Comparison of ENCODE assay signal across 1 cellular context in the genomic region with DNA sequence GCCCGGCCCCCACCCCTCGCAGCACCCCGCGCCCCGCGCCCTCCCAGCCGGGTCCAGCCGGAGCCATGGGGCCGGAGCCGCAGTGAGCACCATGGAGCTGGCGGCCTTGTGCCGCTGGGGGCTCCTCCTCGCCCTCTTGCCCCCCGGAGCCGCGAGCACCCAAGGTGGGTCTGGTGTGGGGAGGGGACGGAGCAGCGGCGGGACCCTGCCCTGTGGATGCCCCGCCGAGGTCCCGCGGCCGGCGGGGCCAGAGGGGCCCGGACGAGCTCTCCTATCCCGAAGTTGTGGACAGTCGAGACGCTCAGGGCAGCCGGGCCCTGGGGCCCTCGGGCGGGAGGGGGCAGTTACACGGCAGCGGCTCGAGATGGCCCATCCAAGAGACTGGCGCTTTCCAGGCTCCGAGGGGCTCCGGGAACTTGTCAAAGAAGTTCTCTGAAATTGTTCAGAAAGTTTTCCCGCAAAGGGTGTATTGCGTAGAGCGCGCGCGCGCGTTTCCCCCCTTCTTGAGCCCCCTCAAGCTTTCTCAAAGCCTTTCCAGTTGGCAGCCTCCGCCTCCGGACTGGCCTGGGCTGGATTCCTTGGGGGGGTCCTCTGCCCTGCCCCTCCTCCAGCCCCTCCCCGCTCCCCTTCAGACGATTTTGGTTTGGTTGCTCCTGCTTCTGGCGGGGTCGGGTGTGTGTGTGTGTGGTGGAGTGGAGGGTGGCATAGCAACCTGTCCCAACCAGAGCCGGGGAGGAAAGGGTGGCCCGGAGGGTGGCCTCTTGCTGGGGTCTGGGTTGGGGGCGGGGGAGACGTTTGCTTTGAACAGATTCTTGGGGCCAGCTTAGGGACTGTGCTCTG.
TF ChIP-seq lines count a peak whose summit lies in the region.

No MANE protein-coding gene starts in this region.

TF ChIP-seq in SK-N-SH, 30 proteins besides CTCF, POLR2A, EP300 and RAD21 (continued from another document):
- TF ChIP-seq, protein P1, sequence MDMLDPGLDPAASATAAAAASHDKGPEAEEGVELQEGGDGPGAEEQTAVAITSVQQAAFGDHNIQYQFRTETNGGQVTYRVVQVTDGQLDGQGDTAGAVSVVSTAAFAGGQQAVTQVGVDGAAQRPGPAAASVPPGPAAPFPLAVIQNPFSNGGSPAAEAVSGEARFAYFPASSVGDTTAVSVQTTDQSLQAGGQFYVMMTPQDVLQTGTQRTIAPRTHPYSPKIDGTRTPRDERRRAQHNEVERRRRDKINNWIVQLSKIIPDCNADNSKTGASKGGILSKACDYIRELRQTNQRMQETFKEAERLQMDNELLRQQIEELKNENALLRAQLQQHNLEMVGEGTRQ (IDR thresholded peaks at IDR 0.05; ENCODE audit: borderline replicate concordance, low read depth, low read length) = no peak
- TF ChIP-seq EZH2phosphoT487 (IDR thresholded peaks at IDR 0.05; ENCODE audit: borderline replicate concordance, low read depth) (no peak), YY1 (IDR thresholded peaks at IDR 0.05; ENCODE audit: low read depth) (no peak), SIN3A (IDR thresholded peaks at IDR 0.05; ENCODE audit: borderline replicate concordance, low read depth, low read length) (no peak), ELF1 (IDR thresholded peaks at IDR 0.05) (no peak), JUND (IDR thresholded peaks at IDR 0.05) (no peak), RCOR1 (IDR thresholded peaks at IDR 0.05; ENCODE audit: low read length) (no peak), NRF1 (IDR thresholded peaks at IDR 0.05; ENCODE audit: low read depth, low read length) (no peak)
- TF ChIP-seq, protein P2, sequence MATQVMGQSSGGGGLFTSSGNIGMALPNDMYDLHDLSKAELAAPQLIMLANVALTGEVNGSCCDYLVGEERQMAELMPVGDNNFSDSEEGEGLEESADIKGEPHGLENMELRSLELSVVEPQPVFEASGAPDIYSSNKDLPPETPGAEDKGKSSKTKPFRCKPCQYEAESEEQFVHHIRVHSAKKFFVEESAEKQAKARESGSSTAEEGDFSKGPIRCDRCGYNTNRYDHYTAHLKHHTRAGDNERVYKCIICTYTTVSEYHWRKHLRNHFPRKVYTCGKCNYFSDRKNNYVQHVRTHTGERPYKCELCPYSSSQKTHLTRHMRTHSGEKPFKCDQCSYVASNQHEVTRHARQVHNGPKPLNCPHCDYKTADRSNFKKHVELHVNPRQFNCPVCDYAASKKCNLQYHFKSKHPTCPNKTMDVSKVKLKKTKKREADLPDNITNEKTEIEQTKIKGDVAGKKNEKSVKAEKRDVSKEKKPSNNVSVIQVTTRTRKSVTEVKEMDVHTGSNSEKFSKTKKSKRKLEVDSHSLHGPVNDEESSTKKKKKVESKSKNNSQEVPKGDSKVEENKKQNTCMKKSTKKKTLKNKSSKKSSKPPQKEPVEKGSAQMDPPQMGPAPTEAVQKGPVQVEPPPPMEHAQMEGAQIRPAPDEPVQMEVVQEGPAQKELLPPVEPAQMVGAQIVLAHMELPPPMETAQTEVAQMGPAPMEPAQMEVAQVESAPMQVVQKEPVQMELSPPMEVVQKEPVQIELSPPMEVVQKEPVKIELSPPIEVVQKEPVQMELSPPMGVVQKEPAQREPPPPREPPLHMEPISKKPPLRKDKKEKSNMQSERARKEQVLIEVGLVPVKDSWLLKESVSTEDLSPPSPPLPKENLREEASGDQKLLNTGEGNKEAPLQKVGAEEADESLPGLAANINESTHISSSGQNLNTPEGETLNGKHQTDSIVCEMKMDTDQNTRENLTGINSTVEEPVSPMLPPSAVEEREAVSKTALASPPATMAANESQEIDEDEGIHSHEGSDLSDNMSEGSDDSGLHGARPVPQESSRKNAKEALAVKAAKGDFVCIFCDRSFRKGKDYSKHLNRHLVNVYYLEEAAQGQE (IDR thresholded peaks at IDR 0.05; ENCODE audit: low read depth, low read length) = no peak
- TF ChIP-seq, protein P3, sequence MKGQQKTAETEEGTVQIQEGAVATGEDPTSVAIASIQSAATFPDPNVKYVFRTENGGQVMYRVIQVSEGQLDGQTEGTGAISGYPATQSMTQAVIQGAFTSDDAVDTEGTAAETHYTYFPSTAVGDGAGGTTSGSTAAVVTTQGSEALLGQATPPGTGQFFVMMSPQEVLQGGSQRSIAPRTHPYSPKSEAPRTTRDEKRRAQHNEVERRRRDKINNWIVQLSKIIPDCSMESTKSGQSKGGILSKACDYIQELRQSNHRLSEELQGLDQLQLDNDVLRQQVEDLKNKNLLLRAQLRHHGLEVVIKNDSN (IDR thresholded peaks at IDR 0.05; ENCODE audit: borderline replicate concordance, low read depth) = no peak
